ENCODE assay signal across 24 cellular contexts in genomic region chr9:10112798-10113197, GRCh38.
DNase-seq lines count a peak whose midpoint lies in the region; ATAC-seq and TF ChIP-seq lines count a peak whose summit lies in the region.
"Had no signal": no experiment of that assay in that cellular context is flagged by ENCODE, and none has a peak within 500 bp of the region (broad histone marks: within the 10 kb centered on the region; RNA-seq: fewer than 3 reads in every experiment).

No MANE protein-coding gene starts in this region.

- no peaks in the 10 kb centered on the region for H3F3A ChIP-seq in PC-3 (ENCODE audit: low read length, unreplicated experiment)

- H3K4me3 ChIP-seq in PC-3 (ENCODE audit: low read length) (no peak overlapping the region), fibroblast of mammary gland (ENCODE audit: control insufficient read depth, low read depth, low read length) (no peak overlapping the region), right cardiac atrium (ENCODE audit: low read length) (no peak overlapping the region)
- H3K4me3 ChIP-seq: PC-9 had no signal

- CTCF ChIA-PET in PC-3 (lab: Charles Lee), result no interaction called here

- 26% methylated on average over 4 of the region's 4 CpGs for WGBS in right cardiac atrium

- no peak overlapping the region for H2AFZ ChIP-seq in PC-3 (ENCODE audit: low read length)
- H2AFZ ChIP-seq: PC-9 had no signal

- H3K9me3 ChIP-seq in PC-3 (ENCODE audit: low read length), result no peaks in the 10 kb centered on the region
- H3K9me3 ChIP-seq in right cardiac atrium (ENCODE audit: control insufficient read depth, low read length), result no peaks in the 10 kb centered on the region
- H3K9me3 ChIP-seq: Caco-2 had no signal

- POLR2A ChIA-PET in PC-3 (lab: Charles Lee; ENCODE audit: unreplicated experiment), result interaction anchor here (0.7 kb wide), 1 partner anchor 26 kb away, joined by 3 read pairs; no protein-coding TSS in a partner anchor

- TF ChIP-seq CTCF in PC-3 (conservative IDR thresholded peaks at IDR 0.05; ENCODE audit: low read depth, low read length) (no peak), fibroblast of mammary gland (conservative IDR thresholded peaks at IDR 0.05; ENCODE audit: control insufficient read depth, insufficient read depth, low read depth, low read length) (no peak)

- no peaks in the 10 kb centered on the region for H3K27me3 ChIP-seq in PC-3 (ENCODE audit: low read length)
- H3K27me3 ChIP-seq in right cardiac atrium (ENCODE audit: control insufficient read depth, insufficient read depth), result no peaks in the 10 kb centered on the region

- H3K9ac ChIP-seq in PC-3 (ENCODE audit: low read length), result no peak overlapping the region
- H3K9ac ChIP-seq: KMS-11 had no signal

- intact Hi-C loops in PC-3 (cut with micrococcal nuclease) (no loop called here), right cardiac atrium (cut with DNase I) (no loop called here)

- no peaks in the 10 kb centered on the region for H3K4me1 ChIP-seq in PC-3 (ENCODE audit: insufficient read depth, low read length)
- H3K4me1 ChIP-seq in right cardiac atrium (ENCODE audit: control insufficient read depth, insufficient read depth, low read length), result no peaks in the 10 kb centered on the region
- H3K4me1 ChIP-seq: Caco-2 had no signal

- DNase-seq in HT1080 (ENCODE audit: low read depth) (peak; percentile 49), PC-3 (no peak), fibroblast of mammary gland (ENCODE audit: low read depth) (peak; percentile 3), right cardiac atrium (peak in 2 of 3 donors; percentile 9 to 36), DMS114 treated with DMSO at 0.1 percent for 48 hours (lab: John Stamatoyannopoulos, UW; ENCODE audit: unreplicated experiment) (no peak), H4 (ENCODE audit: low spot score) (no peak)
- no peak for DNase-seq in stimulated activated CD4-positive, alpha-beta T cell treated with anti-CD3 and anti-CD28 coated beads, Interleukin-4, amount 100 ng/mL, for 24 hours
- DNase-seq: Caco-2; CD8-positive, alpha-beta T cell; DMS79; GF-D8; GOT3; NCI-H1092; NCI-H1417 treated with DMSO at 0.1 percent for 48 hours; NCI-H187; NCI-H2081 treated with DMSO at 0.1 percent for 48 hours; NCI-H2171; NCI-H526; NK-92 treated with Interleukin-12 subunit alpha and Interleukin-12 subunit beta, amount 100 ng/mL, for 24 hours; PC-9; SHP77 had no signal

- no peaks in the 10 kb centered on the region for H3K79me2 ChIP-seq in PC-3 (ENCODE audit: low read length)

- H3K36me3 ChIP-seq in PC-3 (ENCODE audit: low read depth, low read length), result no peaks in the 10 kb centered on the region

- no peak overlapping the region for H3K4me2 ChIP-seq in PC-3 (ENCODE audit: low read length)
- H3K4me2 ChIP-seq: KMS-11, PC-9 had no signal

- H3K27ac ChIP-seq in PC-3 (ENCODE audit: low read length) (no peak overlapping the region), right cardiac atrium (ENCODE audit: low read length) (no peak overlapping the region)
- H3K27ac ChIP-seq: C4-2B, KMS-11, PC-9 had no signal

- peak; percentile 60 for ATAC-seq in PC-3
- ATAC-seq in right cardiac atrium, result peak; percentile 42 to 71
- ATAC-seq: CD8-positive, alpha-beta T cell; HCT116 had no signal

- H4K20me1 ChIP-seq in PC-3 (ENCODE audit: low read length), result no peaks in the 10 kb centered on the region

- no TSS peak for BruUV-seq in PC-3 (replicated peaks; lab: Mats Ljungman, UMichigan)

- H3K9me2 ChIP-seq in PC-3 (replicated peaks; ENCODE audit: low read length), result no peaks in the 10 kb centered on the region

Comparison
In these comparisons a context has a peak if more than half of its experiments do, and no peak if none do; other contexts are left out.
1. DNase-seq: peak in HT1080 (single experiment), fibroblast of mammary gland (single experiment) and right cardiac atrium (2 of 3); none in PC-3 (single experiment), DMS114 treated with DMSO at 0.1 percent for 48 hours (single experiment), H4 (single experiment) and stimulated activated CD4-positive, alpha-beta T cell treated with anti-CD3 and anti-CD28 coated beads, Interleukin-4, amount 100 ng/mL, for 24 hours (single experiment).